In the genomic region with DNA sequence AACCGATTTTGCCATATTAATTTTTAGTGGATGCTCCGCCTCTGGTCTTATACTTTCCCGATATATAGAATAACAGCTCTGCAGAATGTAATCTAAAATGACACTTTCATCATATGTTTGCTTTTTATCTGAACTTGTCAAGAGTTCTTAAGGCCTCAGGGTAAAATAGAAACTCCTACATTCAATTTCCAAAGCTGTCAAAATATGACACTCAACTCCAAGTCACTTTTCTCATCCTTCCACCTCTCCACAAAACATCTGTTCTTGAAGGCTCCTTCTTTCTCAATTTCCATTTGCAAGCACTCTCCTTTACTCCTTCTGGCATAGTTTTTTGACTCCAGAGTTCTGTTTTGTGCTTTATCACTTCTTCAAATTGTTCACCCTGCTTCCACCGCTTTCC, we compare ENCODE assay signal across 7 cellular contexts.
"Had no signal": no experiment of that assay in that cellular context is flagged by ENCODE, and none has a peak within 500 bp of the region (broad histone marks: within the 10 kb centered on the region; RNA-seq: fewer than 3 reads in every experiment).

No MANE protein-coding gene starts in this region.

- H3K9ac ChIP-seq: KMS-11 had no signal

- H3K36me3 Mint-ChIP-seq: IgD-negative memory B cell had no signal

- H3K27ac ChIP-seq: HL-60, KMS-11 had no signal

- H3K4me1 Mint-ChIP-seq: IgD-negative memory B cell had no signal

- H3K27ac Mint-ChIP-seq: IgD-negative memory B cell had no signal

- ATAC-seq: HepG2, K562 had no signal

- DNase-seq: KBM-7, KG1 had no signal

- H3K4me2 ChIP-seq: KMS-11 had no signal

- H3K4me3 Mint-ChIP-seq: IgD-negative memory B cell had no signal

- H3K4me3 ChIP-seq: K562 had no signal

- H3K27me3 Mint-ChIP-seq: IgD-negative memory B cell had no signal
